15 cellular contexts compared by ENCODE assay signal in the genomic region with DNA sequence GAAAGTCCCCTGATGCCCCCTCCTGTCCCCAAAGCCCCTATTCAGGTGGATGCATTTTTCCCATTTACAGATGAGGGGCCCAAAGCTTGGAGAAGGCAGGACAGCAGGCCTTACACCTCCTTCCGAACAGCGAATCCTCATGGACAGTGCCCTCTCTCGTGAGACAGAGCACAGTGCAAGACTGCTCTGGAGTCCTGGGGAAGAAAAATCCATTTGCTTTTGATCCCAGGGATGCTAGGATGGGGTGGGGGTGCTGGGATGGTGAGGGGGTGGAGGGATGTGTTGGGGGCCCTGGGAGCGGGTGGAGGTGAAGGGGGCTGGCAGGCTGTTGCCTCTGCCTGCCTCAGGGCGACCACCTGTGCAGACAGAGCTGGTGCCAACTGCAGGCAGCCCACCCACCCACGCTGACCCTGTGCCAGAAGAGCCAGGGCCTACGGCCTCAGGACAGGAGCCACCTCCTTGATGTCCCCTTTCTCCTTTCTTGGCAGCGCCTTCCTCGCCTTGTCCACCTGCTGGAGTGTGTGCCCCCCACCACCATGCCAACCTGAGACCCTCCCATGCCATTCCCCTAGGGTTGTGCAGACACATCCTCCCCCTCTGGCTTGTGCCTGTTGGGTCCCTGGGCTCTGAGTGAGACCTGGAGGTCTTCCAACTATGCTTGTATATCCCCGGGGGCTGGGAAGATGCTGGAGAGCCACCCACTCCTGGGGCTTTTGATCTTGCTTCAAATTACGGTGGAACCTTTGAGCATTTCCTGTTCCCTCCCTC.
DNase-seq lines count a peak whose midpoint lies in the region; ATAC-seq and TF ChIP-seq lines count a peak whose summit lies in the region.
"Had no signal": no experiment of that assay in that cellular context is flagged by ENCODE, and none has a peak within 500 bp of the region (broad histone marks: within the 10 kb centered on the region; RNA-seq: fewer than 3 reads in every experiment).

No MANE protein-coding gene starts in this region.

- H3K4me2 ChIP-seq in GM23248 (ENCODE audit: unreplicated experiment), result no peak overlapping the region

- H3K79me2 ChIP-seq in GM23248 (ENCODE audit: insufficient read depth), result no peaks in the 10 kb centered on the region

- H3K4me3 Mint-ChIP-seq in Caco-2 (ENCODE audit: unreplicated experiment) (no peak overlapping the region), T-helper 17 cell (no peak overlapping the region), mesothelial cell of epicardium (no peak overlapping the region)
- H3K4me3 Mint-ChIP-seq: activated T-cell treated with anti-CD3 and anti-CD28 coated beads, Interleukin-2, amount 50 U/mL, for 24 hours had no signal

- H3K9me2 ChIP-seq in GM23248 (ENCODE audit: insufficient read depth), result no peaks in the 10 kb centered on the region

- BruUV-seq in Caco-2 (replicated peaks; lab: Mats Ljungman, UMichigan), result no TSS peak

- intact Hi-C loops in Caco-2 (cut with micrococcal nuclease; ENCODE audit: unreplicated experiment) (loop anchor here (1.0 to 5.0 kb wide), 3 partner anchors 8 to 135 kb away; no protein-coding TSS in a partner anchor), left colon (cut with DNase I, micrococcal nuclease) (no loop called here)

- H4K20me1 ChIP-seq in GM23248 (ENCODE audit: insufficient read depth), result no peaks in the 10 kb centered on the region

- no peak overlapping the region for H3K27ac ChIP-seq in GM23248
- H3K27ac ChIP-seq: lower lobe of right lung, SJSA1 had no signal

- WGBS in GM23248 (ENCODE audit: low coverage in 1 of 2, low lambda C conversion rate in 2 of 2, missing lambda C conversion rate in 2 of 2), 2 experiments, result 36 to 44% methylated on average over 8 to 11 of the region's 11 CpGs

- no peak for ATAC-seq in T-helper 17 cell
- peak; percentile 36 for ATAC-seq in left colon
- ATAC-seq: lower lobe of right lung had no signal

- POLR2A ChIA-PET in Caco-2 (lab: Charles Lee), result no interaction called here

- H3K9ac ChIP-seq in GM23248, result no peak overlapping the region

- CTCF ChIA-PET in Caco-2 (lab: Charles Lee), result interaction anchor here (0.6 kb wide), 1 partner anchor 27 kb away, joined by 3 read pairs; no protein-coding TSS in a partner anchor

- DNase-seq in Caco-2, result peak in 1 of 2 experiments; percentile 47
- peak; percentile 19 for DNase-seq in GM23248
- DNase-seq in T-helper 17 cell, result no peak
- no peak for DNase-seq in left colon
- no peak for DNase-seq in mesothelial cell of epicardium (ENCODE audit: low spot score in 2 of 2, unreplicated experiment in 2 of 2)
- no peak for DNase-seq in NCI-H446 (lab: John Stamatoyannopoulos, UW)
- DNase-seq in activated gamma-delta T cell (lab: John Stamatoyannopoulos, UW), result no peak
- no peak for DNase-seq in GOT3 (lab: John Stamatoyannopoulos, UW)
- DNase-seq: activated T-cell treated with anti-CD3 and anti-CD28 coated beads, Interleukin-2, amount 50 U/mL, for 24 hours; central memory CD4-positive, alpha-beta T cell; lower lobe of right lung; stimulated activated CD4-positive, alpha-beta T cell treated with anti-CD3 and anti-CD28 coated beads, Interleukin-2, amount 100 ng/mL, for 48 hours; stimulated activated CD8-positive, alpha-beta memory T cell treated with anti-CD3 and anti-CD28 coated beads, Interleukin-4, amount 100 ng/mL, for 48 hours had no signal

- no peak overlapping the region for H2AFZ ChIP-seq in GM23248

- H3K36me3 Mint-ChIP-seq in Caco-2 (ENCODE audit: insufficient read depth, unreplicated experiment) (peaks cover under 1% of the 10 kb centered on the region), T-helper 17 cell (ENCODE audit: low read depth) (peaks cover 4% of the 10 kb centered on the region), mesothelial cell of epicardium (no peaks in the 10 kb centered on the region)

- H3K4me1 Mint-ChIP-seq in Caco-2 (ENCODE audit: low read depth, unreplicated experiment) (peaks cover 42% of the 10 kb centered on the region), T-helper 17 cell (peaks cover 7% of the 10 kb centered on the region), mesothelial cell of epicardium (peaks cover 33% of the 10 kb centered on the region)

- H3K9me3 ChIP-seq in Caco-2 (no peaks in the 10 kb centered on the region), GM23248 (ENCODE audit: low read depth) (no peaks in the 10 kb centered on the region), T-helper 17 cell (ENCODE audit: control insufficient read depth, low read length, poor library complexity, severe bottlenecking) (no peaks in the 10 kb centered on the region)
- H3K9me3 ChIP-seq: BE2C, lower lobe of right lung, SJSA1 had no signal

- in situ Hi-C loops in GM23248 (cut with MboI), result no loop called here

- H3K4me1 ChIP-seq in Caco-2 (peaks cover 64% of the 10 kb centered on the region), GM23248 (ENCODE audit: insufficient read depth) (no peaks in the 10 kb centered on the region)
- H3K4me1 ChIP-seq: BE2C, lower lobe of right lung, SJSA1 had no signal

- no peak for TF ChIP-seq CTCF in Caco-2 (IDR thresholded peaks at IDR 0.05; ENCODE audit: insufficient read depth in 1 of 2, low read depth in 1 of 2, low read length in 1 of 2, severe bottlenecking in 1 of 2, unreplicated experiment in 1 of 2)
- no peak for TF ChIP-seq CTCF in mesothelial cell of epicardium (IDR thresholded peaks at IDR 0.05; ENCODE audit: unreplicated experiment)

- no peaks in the 10 kb centered on the region for H3K36me3 ChIP-seq in Caco-2 (ENCODE audit: control insufficient read depth, insufficient read depth, low read length)
- H3K36me3 ChIP-seq in GM23248 (ENCODE audit: low read depth), result no peaks in the 10 kb centered on the region
- H3K36me3 ChIP-seq: BE2C, lower lobe of right lung, SJSA1 had no signal

- H3K9me3 Mint-ChIP-seq in Caco-2 (ENCODE audit: unreplicated experiment), result no peaks in the 10 kb centered on the region
- H3K9me3 Mint-ChIP-seq in mesothelial cell of epicardium, result no peaks in the 10 kb centered on the region
- H3K9me3 Mint-ChIP-seq: activated T-cell treated with anti-CD3 and anti-CD28 coated beads, Interleukin-2, amount 50 U/mL, for 24 hours had no signal

- H3K27me3 Mint-ChIP-seq in Caco-2 (ENCODE audit: insufficient read depth, unreplicated experiment) (no peaks in the 10 kb centered on the region), T-helper 17 cell (peaks cover 18% of the 10 kb centered on the region), mesothelial cell of epicardium (ENCODE audit: low read depth) (peaks cover 8% of the 10 kb centered on the region)
- H3K27me3 Mint-ChIP-seq: activated T-cell treated with anti-CD3 and anti-CD28 coated beads, Interleukin-2, amount 50 U/mL, for 24 hours had no signal

- H3K27me3 ChIP-seq in Caco-2 (replicated peaks; ENCODE audit: control insufficient read depth, insufficient read depth, low read length) (no peaks in the 10 kb centered on the region), GM23248 (replicated peaks; ENCODE audit: insufficient read depth) (peaks cover 65% of the 10 kb centered on the region)
- H3K27me3 ChIP-seq: BE2C had no signal

- H3K4me3 ChIP-seq in Caco-2 (ENCODE audit: low read depth, low read length) (no peak overlapping the region), GM23248 (no peak overlapping the region)
- H3K4me3 ChIP-seq: lower lobe of right lung, SJSA1 had no signal

- H3K27ac Mint-ChIP-seq in Caco-2 (ENCODE audit: unreplicated experiment) (peak overlapping the region; percentile 75), T-helper 17 cell (peak overlapping the region; percentile 53), mesothelial cell of epicardium (no peak overlapping the region)
- H3K27ac Mint-ChIP-seq: activated T-cell treated with anti-CD3 and anti-CD28 coated beads, Interleukin-2, amount 50 U/mL, for 24 hours had no signal

- H3F3A ChIP-seq in GM23248 (ENCODE audit: insufficient read depth), result no peaks in the 10 kb centered on the region
